ENCODE assay signal across 25 cellular contexts in the genomic region with DNA sequence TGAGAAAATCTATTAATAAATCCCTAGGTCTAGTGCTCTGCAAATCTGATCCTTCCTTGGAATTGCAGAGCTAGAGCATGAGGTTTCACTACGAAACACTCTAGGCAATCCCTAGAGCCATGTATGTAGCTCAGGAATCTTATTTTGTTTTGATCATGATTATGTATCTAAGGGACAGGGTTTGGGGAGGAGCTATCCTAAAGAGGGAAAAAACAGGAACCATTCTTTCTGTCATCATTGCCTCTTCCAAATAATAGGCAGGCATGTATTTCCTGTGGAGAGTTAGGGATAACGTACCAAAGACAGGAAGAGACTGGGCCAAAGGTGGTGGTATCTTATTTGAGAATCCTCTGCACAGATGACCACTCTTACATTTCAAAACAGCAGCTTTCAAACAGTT.
"Had no signal": no experiment of that assay in that cellular context is flagged by ENCODE, and none has a peak within 500 bp of the region (broad histone marks: within the 10 kb centered on the region; RNA-seq: fewer than 3 reads in every experiment).

No MANE protein-coding gene starts in this region.

- H2AFZ ChIP-seq: hepatocyte had no signal

- ATAC-seq: gastrocnemius medialis; heart left ventricle; left cardiac atrium; left lung; naive thymus-derived CD4-positive, alpha-beta T cell; psoas muscle; right cardiac atrium; stimulated activated effector memory CD8-positive, alpha-beta T cell treated with anti-CD3 and anti-CD28 coated beads, Interleukin-12 subunit alpha, Interleukin-12 subunit beta, amount 100 ng/mL, for 72 hours had no signal

- H3K4me2 ChIP-seq: hepatocyte had no signal

- H3K27ac ChIP-seq: gastrocnemius medialis, heart left ventricle, hepatocyte, left lung, psoas muscle, sigmoid colon, stomach, testis, tibial artery, upper lobe of left lung had no signal

- DNase-seq: effector CD8-positive, alpha-beta T cell; erythroblast; foreskin fibroblast; gastrocnemius medialis; heart left ventricle; left cardiac atrium; left lung; mesenchymal stem cell; midbrain; naive thymus-derived CD4-positive, alpha-beta T cell; nephron progenitor cell; nucleus accumbens; psoas muscle; right cardiac atrium; sigmoid colon; stimulated activated CD4-positive, alpha-beta T cell treated with anti-CD3 and anti-CD28 coated beads, Interleukin-2, amount 100 ng/mL, for 24 hours; stimulated activated CD4-positive, alpha-beta T cell treated with anti-CD3 and anti-CD28 coated beads, Interleukin-4, amount 100 ng/mL, for 24 hours; stimulated activated naive CD4-positive, alpha-beta T cell treated with Interleukin-2 at 50 U/mL for 16 hours; stomach; testis; tibial artery; upper lobe of left lung had no signal

- H3K4me1 ChIP-seq: psoas muscle, sigmoid colon, testis had no signal

- H3K36me3 ChIP-seq: gastrocnemius medialis, heart left ventricle, left lung, sigmoid colon, stomach, tibial artery, upper lobe of left lung had no signal

- H3K4me3 ChIP-seq: gastrocnemius medialis, heart left ventricle, hepatocyte, left lung, psoas muscle, sigmoid colon, stomach, testis, tibial artery, upper lobe of left lung had no signal

- H3K9me3 ChIP-seq: gastrocnemius medialis, heart left ventricle, left lung, psoas muscle, sigmoid colon, stomach, testis, tibial artery, upper lobe of left lung had no signal

- FAIRE-seq: urothelium cell line had no signal

- H3K27me3 ChIP-seq: gastrocnemius medialis, hepatocyte, left lung, sigmoid colon, stomach, testis, tibial artery, upper lobe of left lung had no signal
